In the genomic region with DNA sequence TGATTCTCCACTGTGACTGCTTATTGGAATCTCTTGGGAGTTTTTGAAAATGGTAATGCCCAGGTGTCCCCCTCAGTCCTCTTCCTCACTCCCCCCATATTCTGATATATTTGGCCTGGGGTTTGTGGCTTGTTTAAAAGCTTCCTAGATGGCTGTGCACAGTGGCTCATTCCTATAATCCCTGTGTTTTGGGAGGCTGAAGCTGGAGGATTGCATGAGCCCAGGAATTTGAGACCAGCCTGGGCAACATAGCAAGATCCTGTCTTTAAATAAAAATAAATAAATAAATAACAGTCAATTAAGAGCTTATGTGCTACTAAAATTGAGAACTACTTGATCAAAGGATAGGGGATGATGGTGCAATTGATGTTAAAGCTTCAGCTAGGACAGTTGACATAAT, we compare ENCODE assay signal across 1 cellular context.
A peak's percentile ranks its signal among the peaks of the same experiment; 100 is the strongest.
TF ChIP-seq lines count a peak whose summit lies in the region.

No MANE protein-coding gene starts in this region.

TF ChIP-seq in HepG2, 621 proteins besides CTCF, POLR2A, EP300 and RAD21 (continued from another document):
- TF ChIP-seq ZBTB4 (CRISPR knock-in tag; IDR thresholded peaks at IDR 0.05; ENCODE audit: borderline replicate concordance) (no peak), ZNF121 (CRISPR knock-in tag; IDR thresholded peaks at IDR 0.05) (peak; percentile 57; the same call in 1 of the 2 replicates), ZNF337 (CRISPR knock-in tag; IDR thresholded peaks at IDR 0.05; ENCODE audit: borderline replicate concordance, low read depth) (no peak), FIP1L1 (IDR thresholded peaks at IDR 0.05; ENCODE audit: borderline replicate concordance, insufficient read depth, low read depth, low read length) (no peak), ZNF704 (CRISPR knock-in tag; IDR thresholded peaks at IDR 0.05; ENCODE audit: borderline replicate concordance) (no peak), ZNF326 (CRISPR knock-in tag; IDR thresholded peaks at IDR 0.05; ENCODE audit: borderline replicate concordance) (no peak), PRPF4 (IDR thresholded peaks at IDR 0.05; ENCODE audit: low read depth, low read length, poor library complexity, severe bottlenecking) (no peak)
